ENCODE assay signal across 22 cellular contexts in the genomic region with DNA sequence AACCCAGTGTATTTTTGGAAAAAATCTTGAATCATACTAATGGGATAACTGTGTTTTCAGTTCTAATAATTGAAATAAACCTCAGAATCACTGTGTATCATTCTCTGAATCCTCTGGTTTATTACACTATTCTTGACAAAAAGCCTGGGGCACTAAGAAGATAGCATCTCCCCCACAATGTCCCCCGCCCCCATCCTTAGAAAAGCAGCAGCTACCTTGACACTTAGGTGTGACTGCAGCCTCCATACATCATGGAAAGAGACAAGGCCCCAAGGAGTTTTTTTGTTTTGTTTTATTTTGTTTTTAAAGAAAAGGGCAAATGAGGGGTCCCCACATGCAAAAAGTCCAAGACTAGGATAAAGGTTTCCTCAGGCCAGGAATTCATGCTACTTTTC.
A peak's percentile ranks its signal among the peaks of the same experiment; 100 is the strongest.
DNase-seq lines count a peak whose midpoint lies in the region; ATAC-seq and TF ChIP-seq lines count a peak whose summit lies in the region.
"Had no signal": no experiment of that assay in that cellular context is flagged by ENCODE, and none has a peak within 500 bp of the region (broad histone marks: within the 10 kb centered on the region; RNA-seq: fewer than 3 reads in every experiment).

No MANE protein-coding gene starts in this region.

- H3K36me3 ChIP-seq in heart left ventricle (no peaks in the 10 kb centered on the region), OCI-LY7 (ENCODE audit: insufficient read depth, low read length) (no peaks in the 10 kb centered on the region), gastroesophageal sphincter (no peaks in the 10 kb centered on the region), thyroid gland (no peaks in the 10 kb centered on the region), Karpas-422 (ENCODE audit: insufficient read depth, low read length) (no peaks in the 10 kb centered on the region)
- H3K36me3 ChIP-seq: colonic mucosa had no signal

- peak overlapping the region; percentile 91 for H3K4me2 ChIP-seq in OCI-LY7 (ENCODE audit: low read length)
- H3K4me2 ChIP-seq in Karpas-422 (ENCODE audit: low read depth, low read length, poor library complexity, severe bottlenecking) = no peak overlapping the region
- H3K4me2 ChIP-seq: smooth muscle cell had no signal

- H3K9me2 ChIP-seq in OCI-LY7 (ENCODE audit: insufficient read depth, low read length) = no peaks in the 10 kb centered on the region
- H3K9me2 ChIP-seq in Karpas-422 (replicated peaks; ENCODE audit: insufficient read depth, low read length) = no peaks in the 10 kb centered on the region

- TF ChIP-seq CTCF in heart left ventricle (IDR thresholded peaks at IDR 0.05) (no peak), OCI-LY7 (conservative IDR thresholded peaks at IDR 0.05; ENCODE audit: low read length) (no peak), gastroesophageal sphincter (IDR thresholded peaks at IDR 0.05) (no peak), thyroid gland (IDR thresholded peaks at IDR 0.05) (no peak)

- POLR2A ChIA-PET in OCI-LY7 (lab: Charles Lee) = interaction anchor here (1.1 kb wide), 1 partner anchor 18 kb away, joined by 3 read pairs; no protein-coding TSS in a partner anchor

- H4K20me1 ChIP-seq in OCI-LY7 (ENCODE audit: insufficient read depth, low read length) (no peaks in the 10 kb centered on the region), Karpas-422 (ENCODE audit: insufficient read depth, low read depth, low read length) (peaks cover 8% of the 10 kb centered on the region; the same call in 1 of the 2 replicates)

- H3K9me3 ChIP-seq in heart left ventricle = no peaks in the 10 kb centered on the region
- no peaks in the 10 kb centered on the region for H3K9me3 ChIP-seq in OCI-LY7 (ENCODE audit: low read length)
- no peaks in the 10 kb centered on the region for H3K9me3 ChIP-seq in gastroesophageal sphincter
- H3K9me3 ChIP-seq in thyroid gland = no peaks in the 10 kb centered on the region
- no peaks in the 10 kb centered on the region for H3K9me3 ChIP-seq in Karpas-422 (ENCODE audit: low read length)
- H3K9me3 ChIP-seq: Caco-2, colonic mucosa had no signal

- intact Hi-C loops in heart left ventricle (cut with DNase I) = loop anchor here in 8 of 10 donors (2.0 to 10.0 kb wide), 6 partner anchors 40 to 218 kb away; no protein-coding TSS in a partner anchor
- intact Hi-C loops in Right ventricle myocardium inferior (cut with DNase I) = loop anchor here (5.0 kb wide), 1 partner anchor 50 kb away; no protein-coding TSS in a partner anchor
- intact Hi-C loops in OCI-LY7 (cut with micrococcal nuclease; ENCODE audit: unreplicated experiment) = loop anchor here (5.0 to 10.0 kb wide), 2 partner anchors 58 to 90 kb away; no protein-coding TSS in a partner anchor
- intact Hi-C loops in thyroid gland (cut with DNase I) = no loop called here

- CTCF ChIA-PET in OCI-LY7 (lab: Charles Lee; ENCODE audit: unreplicated experiment) = no interaction called here

- no peak overlapping the region for H3K9ac ChIP-seq in Karpas-422 (ENCODE audit: low read length)

- H3K79me2 ChIP-seq in OCI-LY7 (ENCODE audit: insufficient read depth, low read depth, low read length) = peaks cover 49% of the 10 kb centered on the region
- no peaks in the 10 kb centered on the region for H3K79me2 ChIP-seq in Karpas-422 (ENCODE audit: low read length)

- peaks cover 4 to 71% (median 34%) of the 10 kb centered on the region in 12 donors for H3K4me1 ChIP-seq in heart left ventricle
- H3K4me1 ChIP-seq in OCI-LY7 (ENCODE audit: insufficient read depth, low read length, poor library complexity, severe bottlenecking) = peaks cover 72% of the 10 kb centered on the region
- peaks cover 10 to 70% (median 19%) of the 10 kb centered on the region in 3 donors for H3K4me1 ChIP-seq in gastroesophageal sphincter
- peaks cover 22 to 26% of the 10 kb centered on the region in 2 donors for H3K4me1 ChIP-seq in thyroid gland
- no peaks in the 10 kb centered on the region for H3K4me1 ChIP-seq in Karpas-422 (ENCODE audit: low read length)
- H3K4me1 ChIP-seq: colonic mucosa had no signal

- H3K27ac ChIP-seq in heart left ventricle (peak overlapping the region in 9 of 12 donors; percentile 4 to 85 (median 30)), OCI-LY7 (ENCODE audit: low read depth, low read length, poor library complexity, severe bottlenecking) (peak overlapping the region; percentile 46), gastroesophageal sphincter (peak overlapping the region in 3 of 4 donors; percentile 40 to 65 (median 53)), thyroid gland (peak overlapping the region in 2 of 3 donors; percentile 24 to 46), Karpas-422 (ENCODE audit: low read length) (no peak overlapping the region)
- H3K27ac ChIP-seq: colonic mucosa had no signal

- H3K27me3 ChIP-seq in heart left ventricle (no peaks in the 10 kb centered on the region), gastroesophageal sphincter (no peaks in the 10 kb centered on the region), thyroid gland (no peaks in the 10 kb centered on the region), Karpas-422 (ENCODE audit: low read length) (no peaks in the 10 kb centered on the region)
- H3K27me3 ChIP-seq: colonic mucosa had no signal

- H3K4me3 ChIP-seq in heart left ventricle (no peak overlapping the region), OCI-LY7 (ENCODE audit: low read depth, low read length, poor library complexity, severe bottlenecking) (no peak overlapping the region), gastroesophageal sphincter (no peak overlapping the region), thyroid gland (replicated peaks in 1 of 3) (no peak overlapping the region), Karpas-422 (ENCODE audit: low read length) (no peak overlapping the region)
- H3K4me3 ChIP-seq: colonic mucosa, smooth muscle cell had no signal

- DNase-seq in heart left ventricle (no peak), Right ventricle myocardium inferior (ENCODE audit: missing footprints) (no peak), OCI-LY7 (ENCODE audit: low spot score) (no peak), thyroid gland (no peak), Karpas-422 (no peak), NCI-H1436 treated with DMSO at 0.1 percent for 48 hours (lab: John Stamatoyannopoulos, UW) (no peak)
- no peak for DNase-seq in activated naive CD4-positive, alpha-beta T cell treated with anti-CD3 and anti-CD28 coated beads, Interleukin-2, amount 50 U/mL, for 16 hours
- DNase-seq: activated CD4-positive, alpha-beta T cell treated with anti-CD3 and anti-CD28 coated beads for 4 hours; activated CD8-positive, alpha-beta memory T cell treated with anti-CD3 and anti-CD28 coated beads for 24 hours; activated gamma-delta T cell treated with Interleukin-2 at 50 U/mL for 16 hours; activated T-cell treated with anti-CD3 and anti-CD28 coated beads, Interleukin-2, amount 50 U/mL, for 1 hour; effector memory CD8-positive, alpha-beta T cell; naive B cell; NCI-H2029; NCI-H2227 treated with DMSO at 0.1 percent for 48 hours; NCI-H774; occipital lobe; stimulated activated CD4-positive, alpha-beta T cell treated with anti-CD3 and anti-CD28 coated beads, Interleukin-2, amount 100 ng/mL, for 24 hours had no signal

- ATAC-seq in heart left ventricle = no peak
- ATAC-seq in Right ventricle myocardium inferior = no peak
- ATAC-seq in gastroesophageal sphincter = no peak
- ATAC-seq: effector memory CD8-positive, alpha-beta T cell had no signal

- H2AFZ ChIP-seq in OCI-LY7 (ENCODE audit: low read length) (no peak overlapping the region), Karpas-422 (ENCODE audit: low read length) (no peak overlapping the region)

- 88 to 98% (median 93%) methylated on average over 1 of the region's 1 CpG for WGBS in heart left ventricle, 4 donors
- 86% methylated on average over 1 of the region's 1 CpG; no CpG with 5 or more reads in 1 of the 2 donors for WGBS in gastroesophageal sphincter (ENCODE audit: low coverage in 1 of 2), 2 donors
- 91 to 100% methylated on average over 1 of the region's 1 CpG for WGBS in thyroid gland, 2 donors

- BruUV-seq in OCI-LY7 (replicated peaks; lab: Mats Ljungman, UMichigan) = no TSS peak

- TF ChIP-seq POLR2A in heart left ventricle (IDR thresholded peaks at IDR 0.05) = no peak
- no peak for TF ChIP-seq POLR2A in gastroesophageal sphincter (IDR thresholded peaks at IDR 0.05)
- no peak for TF ChIP-seq POLR2A in thyroid gland (IDR thresholded peaks at IDR 0.05)

- TF ChIP-seq EP300 in gastroesophageal sphincter (IDR thresholded peaks at IDR 0.05) = no peak
